In genomic region chr2:219418155-219418569, GRCh38 we compare ENCODE assay signal across 12 cellular contexts. TPM values are rescaled to one million over a fixed set of nuclear protein-coding genes. Genes with fewer than 3 reads are reported as not detected.
DNase-seq lines count a peak whose midpoint lies in the region; ATAC-seq and TF ChIP-seq lines count a peak whose summit lies in the region.
"Had no signal": no experiment of that assay in that cellular context is flagged by ENCODE, and none has a peak within 500 bp of the region (broad histone marks: within the 10 kb centered on the region; RNA-seq: fewer than 3 reads in every experiment).

TSS of gene DES (plus strand) at chr2:219418377. CDS start at chr2:219418463, 86 bp downstream.

- H3K27ac ChIP-seq in body of pancreas (no peak within 1 kb of the TSS), osteoblast (ENCODE audit: low read depth, low read length) (no peak within 1 kb of the TSS), uterus (peak within 1 kb of the TSS; percentile 93 to 99)

- H3K9me3 ChIP-seq in body of pancreas (no peaks in the 10 kb centered on the region), osteoblast (ENCODE audit: low read depth, low read length) (no peaks in the 10 kb centered on the region), uterus (no peaks in the 10 kb centered on the region)

- TF ChIP-seq POLR2A in body of pancreas (IDR thresholded peaks at IDR 0.05) (no peak), uterus (IDR thresholded peaks at IDR 0.05) (peak; percentile 42 to 86)

- ATAC-seq in body of pancreas, result no peak
- ATAC-seq in left ventricle myocardium superior, result peak; percentile 69
- ATAC-seq: activated T-helper 17 cell treated with anti-CD3 and anti-CD28 coated beads, Interleukin-2, amount 50 U/mL, for 72 hours; HCT116 had no signal

- H3K4me1 ChIP-seq in body of pancreas, result peaks cover 10% of the 10 kb centered on the region
- H3K4me1 ChIP-seq in osteoblast (ENCODE audit: insufficient read depth, low read length), result peaks cover 5% of the 10 kb centered on the region
- peaks cover 0 to 6% of the 10 kb centered on the region in 2 donors for H3K4me1 ChIP-seq in uterus

- DNase-seq in body of pancreas, result no peak
- peak; percentile 89 for DNase-seq in left ventricle myocardium superior
- peak; percentile 78 for DNase-seq in osteoblast (ENCODE audit: insufficient read length, low spot score, missing footprints)
- DNase-seq in uterus, result peak; percentile 88 to 92
- DNase-seq in activated CD4-positive, alpha-beta T cell treated with anti-CD3 and anti-CD28 coated beads for 1 hour, result no peak
- DNase-seq in occipital lobe (lab: John Stamatoyannopoulos, UW), result no peak
- DNase-seq in GM13977 (ENCODE audit: low spot score), result no peak
- DNase-seq: NCI-H1048 had no signal

- 13% methylated on average over 36 of the region's 39 CpGs; no CpG with 5 or more reads in 1 of the 2 donors for WGBS in body of pancreas, 2 donors

- no peaks in the 10 kb centered on the region for H4K20me1 ChIP-seq in osteoblast (ENCODE audit: insufficient read depth, low read length)

- intact Hi-C loops in body of pancreas (cut with DNase I) (no loop called here), left ventricle myocardium superior (cut with micrococcal nuclease) (no loop called here), uterus (cut with DNase I; ENCODE audit: low total_unique reads) (no loop called here)

- H3K4me3 ChIP-seq in body of pancreas (no peak within 1 kb of the TSS), osteoblast (ENCODE audit: insufficient read depth, low read length) (peak within 1 kb of the TSS; percentile 51), uterus (peak within 1 kb of the TSS; percentile 56 to 75)

- peak within 1 kb of the TSS; percentile 60 for H3K4me2 ChIP-seq in osteoblast (ENCODE audit: insufficient read depth, low read length)

- no peaks in the 10 kb centered on the region for H3K79me2 ChIP-seq in osteoblast (ENCODE audit: insufficient read depth, low read length)

- H3K27me3 ChIP-seq in body of pancreas, result peaks cover 0 to 12% of the 10 kb centered on the region in 2 donors
- H3K27me3 ChIP-seq in osteoblast (ENCODE audit: insufficient read depth, low read length), result peaks cover 6% of the 10 kb centered on the region
- H3K27me3 ChIP-seq in uterus, result no peaks in the 10 kb centered on the region

- TF ChIP-seq CTCF in body of pancreas (IDR thresholded peaks at IDR 0.05) (no peak), osteoblast (IDR thresholded peaks at IDR 0.05; ENCODE audit: extremely low read depth, low read depth, low read length) (no peak), uterus (IDR thresholded peaks at IDR 0.05) (peak in 1 of 4 experiments; percentile 2), GM13977 (IDR thresholded peaks at IDR 0.05; ENCODE audit: extremely low read depth, insufficient read depth, missing control alignments) (no peak)

- peak within 1 kb of the TSS; percentile 56 for H2AFZ ChIP-seq in osteoblast (ENCODE audit: low read length)

- H3K36me3 ChIP-seq in body of pancreas (replicated peaks in 1 of 2; ENCODE audit: insufficient read depth in 1 of 2, low read depth in 2 of 2) (no peaks in the 10 kb centered on the region), osteoblast (ENCODE audit: insufficient read depth, low read length) (no peaks in the 10 kb centered on the region), uterus (no peaks in the 10 kb centered on the region)

- in situ Hi-C loops in GM13977 (cut with MboI; ENCODE audit: low pct_unique_long_range_greater_than_20kb, low sequenced_read_pairs, unreplicated experiment), result no loop called here

RNA-seq across cellular contexts. Expression of gene DES, which starts in this region (rescaled TPM):
- total RNA-seq in body of pancreas, result 10 to 100 TPM; 12.7 to 23.1 TPM
- 14,457 TPM for total RNA-seq in left ventricle myocardium superior
- total RNA-seq in osteoblast, result 0.72 and 1.2 TPM in 2 replicates
- total RNA-seq in uterus, result 1,000 to 10,000 TPM in 2 of 4 donors, 100 to 1,000 TPM in 2; 578 to 3,551 (median 1,628) TPM
- total RNA-seq in occipital lobe, result 2.3 TPM
- total RNA-seq: activated T-helper 17 cell treated with anti-CD3 and anti-CD28 coated beads, Interleukin-2, amount 50 U/mL, for 72 hours; endothelial cell of umbilical vein; OCI-LY7 had no signal

Comparison
In these comparisons a context has a peak if more than half of its experiments do, and no peak if none do; other contexts are left out.
1. RNA of gene DES (total RNA-seq): 14,457 TPM in left ventricle myocardium superior (single experiment) and 578 to 3,551 TPM in uterus; 12.7 to 23.1 TPM in body of pancreas, 2.3 TPM in occipital lobe (single experiment) and 0.72 to 1.2 TPM in osteoblast; every median in the first group is over 10 times any median in the second.
2. DNase-seq: peak in left ventricle myocardium superior (single experiment), osteoblast (single experiment) and uterus (2 of 2); none in body of pancreas (0 of 4), activated CD4-positive, alpha-beta T cell treated with anti-CD3 and anti-CD28 coated beads for 1 hour (single experiment), occipital lobe (single experiment) and GM13977 (single experiment).
3. H3K27ac ChIP-seq: peak in uterus (2 of 2); none in body of pancreas (0 of 4) and osteoblast (single experiment).
4. H3K4me3 ChIP-seq: peak in osteoblast (single experiment) and uterus (2 of 2); none in body of pancreas (0 of 2).
5. POLR2A ChIP-seq: peak in uterus (2 of 2); none in body of pancreas (0 of 3).